ENCODE assay signal across 9 cellular contexts in the genomic region with DNA sequence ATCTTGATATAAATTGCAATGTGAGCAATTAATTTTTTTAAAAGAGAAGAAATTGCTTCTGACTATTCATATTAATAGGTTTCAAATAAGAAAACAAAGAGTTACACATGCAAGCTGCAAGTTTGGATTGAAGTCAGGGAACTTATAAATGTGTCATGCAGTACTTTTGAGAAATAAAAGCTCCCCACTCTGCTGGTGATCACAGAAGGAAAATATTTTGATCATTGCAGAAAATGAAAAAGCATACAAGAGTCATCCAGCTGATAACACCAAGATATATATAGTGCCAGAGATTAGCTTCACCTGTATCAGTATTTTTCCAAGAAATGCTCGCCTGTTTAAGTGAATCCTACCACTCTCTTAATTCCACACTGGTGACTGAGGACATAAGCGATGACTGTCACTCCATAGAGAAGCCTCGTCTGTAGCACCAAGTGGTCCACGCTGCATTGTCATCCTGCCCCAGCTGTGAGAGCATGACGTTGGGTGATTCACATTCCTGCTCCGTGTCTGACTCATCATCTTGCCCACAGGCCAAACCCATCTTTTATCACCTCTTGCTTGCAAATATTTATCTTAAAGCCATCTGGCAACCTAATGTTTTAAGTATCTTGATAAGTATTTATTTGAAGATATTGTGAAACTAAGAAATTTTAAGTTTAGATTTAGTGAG.
DNase-seq lines count a peak whose midpoint lies in the region; ATAC-seq, FAIRE-seq and TF ChIP-seq lines count a peak whose summit lies in the region.
"Had no signal": no experiment of that assay in that cellular context is flagged by ENCODE, and none has a peak within 500 bp of the region (broad histone marks: within the 10 kb centered on the region; RNA-seq: fewer than 3 reads in every experiment).

No MANE protein-coding gene starts in this region.

- no peaks in the 10 kb centered on the region for H3K79me2 ChIP-seq in endothelial cell of umbilical vein (ENCODE audit: control insufficient read depth, insufficient read depth, low read length)

- H3K27ac ChIP-seq in endothelial cell of umbilical vein (ENCODE audit: insufficient read depth, low read depth, low read length): no peak overlapping the region
- H3K27ac ChIP-seq: body of pancreas, psoas muscle had no signal

- H3K36me3 ChIP-seq in endothelial cell of umbilical vein (ENCODE audit: control insufficient read depth in 2 of 2, extremely low read depth in 1 of 2, insufficient read depth in 2 of 2, low read length in 2 of 2): no peaks in the 10 kb centered on the region

- no peaks in the 10 kb centered on the region for H3K9me3 ChIP-seq in endothelial cell of umbilical vein (replicated peaks; ENCODE audit: control insufficient read depth, insufficient read depth, low read length)
- H3K9me3 ChIP-seq: body of pancreas, psoas muscle had no signal

- TF ChIP-seq POLR2A in endothelial cell of umbilical vein (IDR thresholded peaks at IDR 0.05; ENCODE audit: low read depth, low read length): no peak

- TF ChIP-seq CTCF in endothelial cell of umbilical vein (IDR thresholded peaks at IDR 0.05; ENCODE audit: extremely low read depth in 1 of 2, insufficient read depth in 1 of 2, low read depth in 1 of 2, low read length in 2 of 2): no peak

- BruUV-seq in endothelial cell of umbilical vein (replicated peaks; lab: Mats Ljungman, UMichigan): no TSS peak

- dilution Hi-C loops in endothelial cell of umbilical vein (cut with MboI; ENCODE audit: extremely low pct_ligation_motif_present, low sequenced_read_pairs): no loop called here

- CTCF ChIA-PET in HEK293T (lab: Yijun Ruan, JAX): interaction anchor here (0.6 to 1.5 kb wide), 2 partner anchors 26 to 524 kb away, joined by 3 to 4 read pairs; no protein-coding TSS in a partner anchor
- CTCF ChIA-PET in endothelial cell of umbilical vein (lab: Charles Lee): interaction anchor here (1.1 kb wide), 1 partner anchor 524 kb away, joined by 5 read pairs; no protein-coding TSS in a partner anchor

- H4K20me1 ChIP-seq in endothelial cell of umbilical vein (replicated peaks; ENCODE audit: control insufficient read depth, extremely low read depth, insufficient read depth, low read length): no peaks in the 10 kb centered on the region

- H3K4me3 ChIP-seq in endothelial cell of umbilical vein (replicated peaks in 1 of 3; ENCODE audit: insufficient read depth in 1 of 3, low read depth in 1 of 3, low read length in 3 of 3) (no peak overlapping the region), skeletal muscle cell (ENCODE audit: low read depth, low read length) (no peak overlapping the region)
- H3K4me3 ChIP-seq: body of pancreas, psoas muscle had no signal

- no peaks in the 10 kb centered on the region for H3K27me3 ChIP-seq in endothelial cell of umbilical vein (ENCODE audit: control insufficient read depth in 2 of 2, insufficient read depth in 2 of 2, low read length in 2 of 2)
- H3K27me3 ChIP-seq: body of pancreas had no signal

- no peak overlapping the region for H3K4me2 ChIP-seq in endothelial cell of umbilical vein (ENCODE audit: insufficient read depth, low read length)

- no peaks in the 10 kb centered on the region for H3K4me1 ChIP-seq in endothelial cell of umbilical vein (ENCODE audit: control insufficient read depth, extremely low read depth, insufficient read depth, low read length)
- H3K4me1 ChIP-seq: psoas muscle had no signal

- POLR2A ChIA-PET in HEK293T (lab: Yijun Ruan, JAX) (no interaction called here), endothelial cell of umbilical vein (lab: Charles Lee) (no interaction called here)

- H3K9ac ChIP-seq in endothelial cell of umbilical vein (replicated peaks; ENCODE audit: extremely low read depth, insufficient read depth, low read length): no peak overlapping the region

- no peaks in the 10 kb centered on the region for H3K9me1 ChIP-seq in endothelial cell of umbilical vein (replicated peaks; ENCODE audit: control insufficient read depth, extremely low read depth, insufficient read depth, low read length)

- H2AFZ ChIP-seq in endothelial cell of umbilical vein (ENCODE audit: low read depth, low read length): no peak overlapping the region

- ATAC-seq in GM19023 (IDR thresholded peaks at IDR 0.05; ENCODE audit: unreplicated experiment) (no peak), GM19328 (IDR thresholded peaks at IDR 0.05; ENCODE audit: unreplicated experiment) (no peak)
- ATAC-seq: body of pancreas had no signal

- intact Hi-C loops in endothelial cell of umbilical vein (cut with micrococcal nuclease): no loop called here

- DNase-seq in HEK293T (ENCODE audit: extremely low spot score) (peak; percentile 40), NCI-H748 (lab: John Stamatoyannopoulos, UW; ENCODE audit: unreplicated experiment) (peak; percentile 86), endothelial cell of umbilical vein (ENCODE audit: low read depth, low spot score) (peak; percentile 5), skeletal muscle cell (ENCODE audit: low read depth) (peak; percentile 87), NCI-H1930 (lab: John Stamatoyannopoulos, UW) (no peak)
- DNase-seq: psoas muscle had no signal

- FAIRE-seq in endothelial cell of umbilical vein (lab: Jason Lieb, UNC): peak; percentile 4

TF ChIP-seq in HEK293T, 16 proteins besides CTCF, POLR2A, EP300 and RAD21:
- TF ChIP-seq SUZ12 (IDR thresholded peaks at IDR 0.05) (no peak), L3MBTL2 (conservative IDR thresholded peaks at IDR 0.05) (0 out of 2 replicates have a peak, but pooled peaks have one; percentile 12)

TF ChIP-seq in endothelial cell of umbilical vein, 7 proteins besides CTCF, POLR2A, EP300 and RAD21:
- TF ChIP-seq JUN (IDR thresholded peaks at IDR 0.05; ENCODE audit: borderline replicate concordance, insufficient read depth, insufficient read length, low read depth): peak; percentile 15
- TF ChIP-seq FOS (IDR thresholded peaks at IDR 0.05; ENCODE audit: borderline replicate concordance, insufficient read depth, low read length): peak; percentile 62
- no peak for TF ChIP-seq GATA2 (IDR thresholded peaks at IDR 0.05; ENCODE audit: insufficient read depth, insufficient read length, low read depth, low read length)
TF ChIP-seq in endothelial cell of umbilical vein: peak in this region for 2.

Comparison
In these comparisons a context has a peak if more than half of its experiments do, and no peak if none do; other contexts are left out.
1. DNase-seq: peak in HEK293T (single experiment), NCI-H748 (single experiment), endothelial cell of umbilical vein (single experiment) and skeletal muscle cell (single experiment); none in NCI-H1930 (0 of 2).